Comparison of ENCODE assay signal across 9 cellular contexts in the genomic region with DNA sequence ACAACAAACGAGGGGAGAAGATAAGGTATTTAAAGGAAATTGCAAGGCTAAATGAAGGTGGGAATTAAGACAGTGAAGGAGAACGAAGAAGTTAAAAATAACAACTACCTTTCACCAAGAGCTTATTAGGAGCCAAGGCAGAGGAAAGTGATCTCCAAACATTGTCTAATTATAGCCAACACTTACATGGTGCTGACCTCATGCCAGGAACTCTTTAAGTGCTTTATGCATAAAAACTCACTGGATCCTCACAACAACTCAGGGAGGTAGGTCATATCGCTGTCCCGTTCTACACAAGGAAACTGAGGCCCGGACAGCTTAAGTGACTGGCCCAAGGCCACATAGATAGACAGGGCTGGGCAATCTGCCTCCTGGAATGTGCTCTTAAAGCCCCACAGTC. TPM values are rescaled to one million over a fixed set of nuclear protein-coding genes. Genes with fewer than 3 reads are reported as not detected.
A peak's percentile ranks its signal among the peaks of the same experiment; 100 is the strongest.
DNase-seq lines count a peak whose midpoint lies in the region; ATAC-seq and TF ChIP-seq lines count a peak whose summit lies in the region.
"Had no signal": no experiment of that assay in that cellular context is flagged by ENCODE, and none has a peak within 500 bp of the region (broad histone marks: within the 10 kb centered on the region; RNA-seq: fewer than 3 reads in every experiment).

No MANE protein-coding gene starts in this region.

- no peaks in the 10 kb centered on the region for H4K20me1 ChIP-seq in PC-3 (ENCODE audit: low read length)

- H3F3A ChIP-seq in PC-3 (ENCODE audit: low read length, unreplicated experiment), result no peaks in the 10 kb centered on the region

- no peak overlapping the region for H3K9ac ChIP-seq in PC-3 (ENCODE audit: low read length)

- peak overlapping the region in 6 of 8 donors; percentile 85 to 97 (median 96) for H3K27ac Mint-ChIP-seq in CD8-positive, alpha-beta memory T cell
- no peak overlapping the region for H3K27ac Mint-ChIP-seq in mesothelial cell of epicardium
- H3K27ac Mint-ChIP-seq: H9 had no signal

- no peaks in the 10 kb centered on the region for H3K27me3 Mint-ChIP-seq in CD8-positive, alpha-beta memory T cell
- peaks cover 18% of the 10 kb centered on the region for H3K27me3 Mint-ChIP-seq in mesothelial cell of epicardium (ENCODE audit: low read depth)

- H2AFZ ChIP-seq in PC-3 (ENCODE audit: low read length), result peak overlapping the region; percentile 88; the same call in 1 of the 2 replicates

- no peaks in the 10 kb centered on the region for H3K9me2 ChIP-seq in PC-3 (replicated peaks; ENCODE audit: low read length)

- no peak overlapping the region for H3K4me3 ChIP-seq in CD8-positive, alpha-beta memory T cell (ENCODE audit: low read length)
- H3K4me3 ChIP-seq in PC-3 (ENCODE audit: low read length) (peak overlapping the region; percentile 64; the same call in 1 of the 2 replicates), gastroesophageal sphincter (peak overlapping the region in 1 of 2 donors; percentile 42), psoas muscle (peak overlapping the region; percentile 60)

- peak overlapping the region; percentile 84 for H3K4me2 ChIP-seq in PC-3 (ENCODE audit: low read length)

- H3K27me3 ChIP-seq in CD8-positive, alpha-beta memory T cell (ENCODE audit: insufficient read depth, low read length, poor library complexity, severe bottlenecking), result no peaks in the 10 kb centered on the region
- H3K27me3 ChIP-seq in PC-3 (ENCODE audit: low read length) (no peaks in the 10 kb centered on the region), gastroesophageal sphincter (no peaks in the 10 kb centered on the region), psoas muscle (ENCODE audit: insufficient read depth in 3 of 3, low read length in 2 of 3) (no peaks in the 10 kb centered on the region)

- no peak for TF ChIP-seq POLR2A in gastroesophageal sphincter (IDR thresholded peaks at IDR 0.05)

- H3K4me3 Mint-ChIP-seq in CD8-positive, alpha-beta memory T cell, result peak overlapping the region in 1 of 7 donors; percentile 75
- H3K4me3 Mint-ChIP-seq in mesothelial cell of epicardium, result no peak overlapping the region

- intact Hi-C loops in PC-3 (cut with micrococcal nuclease) (no loop called here), psoas muscle (cut with DNase I) (loop anchor here in 1 of 2 donors (5.0 kb wide), 1 partner anchor 41 kb away; the partner anchor contains the start of gene ATG101)

- TF ChIP-seq CTCF in PC-3 (conservative IDR thresholded peaks at IDR 0.05; ENCODE audit: low read depth, low read length) (no peak), gastroesophageal sphincter (IDR thresholded peaks at IDR 0.05) (no peak), psoas muscle (IDR thresholded peaks at IDR 0.05) (no peak), mesothelial cell of epicardium (IDR thresholded peaks at IDR 0.05; ENCODE audit: unreplicated experiment) (no peak)

- H3K79me2 ChIP-seq in PC-3 (ENCODE audit: low read length), result no peaks in the 10 kb centered on the region

- BruUV-seq in PC-3 (replicated peaks; lab: Mats Ljungman, UMichigan), result no TSS peak

- peaks cover 30% of the 10 kb centered on the region for H3K4me1 ChIP-seq in CD8-positive, alpha-beta memory T cell (ENCODE audit: insufficient read depth, low read length)
- H3K4me1 ChIP-seq in PC-3 (ENCODE audit: insufficient read depth, low read length) (peaks cover 18% of the 10 kb centered on the region), gastroesophageal sphincter (peaks cover 0 to 66% (median 39%) of the 10 kb centered on the region in 3 donors), psoas muscle (peaks cover 39% of the 10 kb centered on the region)

- no peak overlapping the region for H3K27ac ChIP-seq in CD8-positive, alpha-beta memory T cell (ENCODE audit: low read depth, low read length)
- H3K27ac ChIP-seq in PC-3 (ENCODE audit: low read length) (no peak overlapping the region), gastroesophageal sphincter (peak overlapping the region; percentile 83 to 93 (median 92)), psoas muscle (peak overlapping the region; percentile 89)

- H3K9me3 ChIP-seq in CD8-positive, alpha-beta memory T cell (ENCODE audit: low read length), result no peaks in the 10 kb centered on the region
- H3K9me3 ChIP-seq in PC-3 (ENCODE audit: low read length) (no peaks in the 10 kb centered on the region), gastroesophageal sphincter (no peaks in the 10 kb centered on the region), psoas muscle (no peaks in the 10 kb centered on the region)

- 8 to 31% methylated on average over 5 of the region's 5 CpGs for WGBS in gastroesophageal sphincter (ENCODE audit: low coverage in 1 of 2), 2 donors
- WGBS in psoas muscle, 3 donors, result 21 to 30% (median 24%) methylated on average over 5 of the region's 5 CpGs

- POLR2A ChIA-PET in CD8-positive, alpha-beta memory T cell (lab: Charles Lee), result interaction anchor here (0.5 to 2.8 kb wide), 4 partner anchors 20 to 55 kb away, joined by 3 to 20 read pairs (median 8); partner anchors contain the start of genes ATG101 and TAMALIN
- POLR2A ChIA-PET in PC-3 (lab: Charles Lee; ENCODE audit: unreplicated experiment), result interaction anchor here (0.5 to 0.6 kb wide), 2 partner anchors 24 to 38 kb away, joined by 4 to 5 read pairs; no protein-coding TSS in a partner anchor

- peaks cover 24 to 32% (median 30%) of the 10 kb centered on the region in 3 donors for H3K4me1 Mint-ChIP-seq in CD8-positive, alpha-beta memory T cell
- H3K4me1 Mint-ChIP-seq in mesothelial cell of epicardium, result peaks cover 14% of the 10 kb centered on the region

- no peak for DNase-seq in CD8-positive, alpha-beta memory T cell
- DNase-seq in PC-3 (no peak), psoas muscle (no peak), mesothelial cell of epicardium (ENCODE audit: low spot score in 2 of 2, unreplicated experiment in 2 of 2) (no peak), NCI-H2196 treated with DMSO at 0.1 percent for 48 hours (lab: John Stamatoyannopoulos, UW; ENCODE audit: unreplicated experiment) (no peak)

- no peaks in the 10 kb centered on the region for H3K36me3 Mint-ChIP-seq in CD8-positive, alpha-beta memory T cell
- H3K36me3 Mint-ChIP-seq in mesothelial cell of epicardium, result no peaks in the 10 kb centered on the region

- TF ChIP-seq EP300 in gastroesophageal sphincter (IDR thresholded peaks at IDR 0.05), result no peak

- H3K36me3 ChIP-seq in CD8-positive, alpha-beta memory T cell (ENCODE audit: insufficient read depth, low read length), result no peaks in the 10 kb centered on the region
- H3K36me3 ChIP-seq in PC-3 (ENCODE audit: low read depth, low read length) (no peaks in the 10 kb centered on the region), gastroesophageal sphincter (no peaks in the 10 kb centered on the region), psoas muscle (ENCODE audit: insufficient read depth in 1 of 2, low read depth in 1 of 2) (no peaks in the 10 kb centered on the region)

- no peak for ATAC-seq in PC-3
- no peak for ATAC-seq in gastroesophageal sphincter
- peak in 3 of 4 donors; percentile 38 to 43 (median 38) for ATAC-seq in psoas muscle
- no peak for ATAC-seq in GM18517 (IDR thresholded peaks at IDR 0.05; ENCODE audit: unreplicated experiment)
- ATAC-seq in GM21786 (IDR thresholded peaks at IDR 0.05; ENCODE audit: unreplicated experiment), result no peak

- CTCF ChIA-PET in CD8-positive, alpha-beta memory T cell (lab: Charles Lee), result interaction anchor here (0.7 to 17.0 kb wide), 20 partner anchors 9 to 203 kb away, joined by 3 to 580 read pairs (median 11); partner anchors contain the start of genes ATG101, NR4A1, SMIM41 and TAMALIN
- CTCF ChIA-PET in PC-3 (lab: Charles Lee), result interaction anchor here (0.6 to 2.0 kb wide), 9 partner anchors 23 to 774 kb away, joined by 3 to 28 read pairs (median 5); partner anchors contain the start of genes ATG101 and NR4A1

- no peaks in the 10 kb centered on the region for H3K9me3 Mint-ChIP-seq in CD8-positive, alpha-beta memory T cell
- H3K9me3 Mint-ChIP-seq in mesothelial cell of epicardium, result no peaks in the 10 kb centered on the region
- H3K9me3 Mint-ChIP-seq: H9 had no signal

RNA-seq across cellular contexts. Expression of gene TAMALIN, which starts 19.5 kb away (rescaled TPM):
- 1 to 10 TPM; 7.3 to 8.4 TPM for total RNA-seq in CD8-positive, alpha-beta memory T cell
- 1.4 TPM for polyA plus RNA-seq in CD8-positive, alpha-beta memory T cell
- total RNA-seq in PC-3 (2014; rRNA removed) (0.29 and 0.58 TPM in 2 replicates), gastroesophageal sphincter (10 to 100 TPM; 11.8 to 18.0 (median 16.1) TPM), psoas muscle (10 to 100 TPM in 3 of 4 donors, 1 to 10 TPM in 1; 8.0 to 12.8 (median 11.5) TPM), mesothelial cell of epicardium (20.3 to 24.3 TPM (median 22.0 TPM) in 3 replicates)
- 1 to 10 TPM; 5.5 to 9.6 (median 6.8) TPM for polyA plus RNA-seq in psoas muscle

RNA-seq across cellular contexts. Expression of gene NR4A1, which starts 25.0 kb away (rescaled TPM):
- total RNA-seq in CD8-positive, alpha-beta memory T cell, result 10 to 100 TPM; 20.4 to 23.4 TPM
- polyA plus RNA-seq in CD8-positive, alpha-beta memory T cell, result 0.84 TPM
- 90.7 and 110 TPM in 2 replicates for total RNA-seq in PC-3 (2014; rRNA removed)
- total RNA-seq in gastroesophageal sphincter, result 10 to 100 TPM; 29.9 to 67.2 (median 35.2) TPM
- total RNA-seq in psoas muscle, result 10 to 100 TPM; 17.5 to 92.8 (median 56.9) TPM
- 10 to 100 TPM; 35.5 to 74.0 (median 50.2) TPM for polyA plus RNA-seq in psoas muscle
- 138 to 141 TPM (median 141 TPM) in 3 replicates for total RNA-seq in mesothelial cell of epicardium

RNA-seq across cellular contexts. Expression of gene ATG101, which starts 43.5 kb away (rescaled TPM):
- 10 to 100 TPM; 49.7 to 56.2 TPM for total RNA-seq in CD8-positive, alpha-beta memory T cell
- 25.5 TPM for polyA plus RNA-seq in CD8-positive, alpha-beta memory T cell
- total RNA-seq in PC-3 (2014; rRNA removed) (110 and 167 TPM in 2 replicates), gastroesophageal sphincter (10 to 100 TPM; 36.7 to 60.2 (median 52.6) TPM), psoas muscle (10 to 100 TPM; 25.1 to 35.3 (median 26.5) TPM), mesothelial cell of epicardium (29.4 to 32.8 TPM (median 32.6 TPM) in 3 replicates)
- 100 to 1,000 TPM in 1 of 3 donors, 10 to 100 TPM in 2; 39.5 to 154 (median 90.0) TPM for polyA plus RNA-seq in psoas muscle

RNA-seq across cellular contexts. Expression of gene SMIM41, which starts 53.2 kb away (rescaled TPM):
- not detected for total RNA-seq in CD8-positive, alpha-beta memory T cell
- not detected for polyA plus RNA-seq in CD8-positive, alpha-beta memory T cell
- total RNA-seq in PC-3 (2014; rRNA removed), result not detected in 2 replicates
- total RNA-seq in gastroesophageal sphincter, result 10 to 100 TPM in 1 of 4 donors, 1 to 10 TPM in 3; 4.0 to 12.8 (median 4.6) TPM
- total RNA-seq in psoas muscle, result under 1 TPM in 2 of 4 donors, not detected in 2; 0.16 to 0.32 TPM
- polyA plus RNA-seq in psoas muscle, result under 1 TPM in 1 of 3 donors, not detected in 2; 0.20 TPM
- total RNA-seq in mesothelial cell of epicardium, result 0.16 TPM in 1 of 3 replicates, not detected in the others
- total RNA-seq: H9 had no signal

Comparison
In these comparisons a context has a peak if more than half of its experiments do, and no peak if none do; other contexts are left out.
1. H3K27ac ChIP-seq: peak in gastroesophageal sphincter (4 of 4) and psoas muscle (single experiment); none in CD8-positive, alpha-beta memory T cell (single experiment) and PC-3 (single experiment).
2. ATAC-seq: peak in psoas muscle (3 of 4); none in PC-3 (single experiment), gastroesophageal sphincter (single experiment), GM18517 (single experiment) and GM21786 (single experiment).